ENCODE assay signal across 21 cellular contexts in the genomic region with DNA sequence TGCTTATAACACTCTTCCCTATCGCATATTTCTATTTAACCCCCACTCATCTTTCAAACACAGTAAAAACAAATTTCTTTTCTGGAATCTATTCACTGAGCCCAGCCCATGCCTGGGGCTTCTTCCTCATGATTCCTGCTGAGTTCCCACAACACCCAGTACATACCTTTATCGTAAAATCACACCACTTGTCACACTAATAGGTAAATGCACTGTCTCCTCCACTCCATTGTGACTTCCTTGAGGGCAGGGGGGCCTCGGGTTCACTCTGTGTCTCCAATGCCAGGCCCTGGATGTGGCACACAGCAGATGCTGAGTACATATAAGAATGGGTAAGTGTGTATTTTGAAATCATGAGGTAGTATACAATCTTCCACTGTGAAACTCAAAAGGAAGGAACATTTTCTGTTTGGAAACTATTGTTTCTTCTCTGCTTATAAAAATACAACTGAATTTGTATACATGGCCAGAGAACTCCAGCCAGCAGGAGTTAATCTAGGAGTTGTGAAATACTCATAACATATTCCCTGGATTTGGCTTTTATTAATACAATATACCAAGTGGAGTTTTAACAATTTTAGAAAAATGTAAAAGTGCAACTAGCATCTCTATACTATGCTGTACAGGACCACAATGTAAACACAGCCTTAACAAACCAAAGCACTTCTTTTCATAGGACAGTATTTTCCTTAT. TPM values are rescaled to one million over a fixed set of nuclear protein-coding genes. Genes with fewer than 3 reads are reported as not detected.
A peak's percentile ranks its signal among the peaks of the same experiment; 100 is the strongest.
DNase-seq lines count a peak whose midpoint lies in the region; ATAC-seq and TF ChIP-seq lines count a peak whose summit lies in the region.
"Had no signal": no experiment of that assay in that cellular context is flagged by ENCODE, and none has a peak within 500 bp of the region (broad histone marks: within the 10 kb centered on the region; RNA-seq: fewer than 3 reads in every experiment).

No MANE protein-coding gene starts in this region.

- H3K36me3 ChIP-seq in PC-3 (ENCODE audit: low read depth, low read length), result peaks cover 49% of the 10 kb centered on the region

- H3K27me3 Mint-ChIP-seq in chondrocyte (ENCODE audit: low read depth), result no peaks in the 10 kb centered on the region
- H3K27me3 Mint-ChIP-seq in activated CD4-positive, alpha-beta T cell treated with anti-CD3 and anti-CD28 coated beads for 36 hours, result peaks cover 4% of the 10 kb centered on the region

- H3K4me3 ChIP-seq in PC-3 (ENCODE audit: low read length), result no peak overlapping the region
- H3K4me3 ChIP-seq: HAP-1, lung, sigmoid colon had no signal

- H3K4me1 ChIP-seq in PC-3 (ENCODE audit: insufficient read depth, low read length), result peaks cover 31% of the 10 kb centered on the region
- H3K4me1 ChIP-seq: HAP-1 had no signal

- no peaks in the 10 kb centered on the region for H3K27me3 ChIP-seq in PC-3 (ENCODE audit: low read length)
- H3K27me3 ChIP-seq: dorsolateral prefrontal cortex, sigmoid colon had no signal

- no peak overlapping the region for H3K4me3 Mint-ChIP-seq in chondrocyte (ENCODE audit: unreplicated experiment)
- no peak overlapping the region for H3K4me3 Mint-ChIP-seq in activated CD4-positive, alpha-beta T cell treated with anti-CD3 and anti-CD28 coated beads for 36 hours
- H3K4me3 Mint-ChIP-seq: CD8-positive, alpha-beta memory T cell; neural crest cell; T-cell had no signal

- H3K4me2 ChIP-seq in PC-3 (ENCODE audit: low read length), result no peak overlapping the region

- POLR2A ChIA-PET in PC-3 (lab: Charles Lee; ENCODE audit: unreplicated experiment), result no interaction called here
- POLR2A ChIA-PET in activated CD4-positive, alpha-beta T cell treated with anti-CD3 and anti-CD28 coated beads for 36 hours (lab: Charles Lee), result no interaction called here

- ATAC-seq in PC-3 (peak; percentile 41), GM21576 (IDR thresholded peaks at IDR 0.05; ENCODE audit: unreplicated experiment) (no peak), left cardiac atrium (no peak)
- no peak for ATAC-seq in activated CD4-positive, alpha-beta T cell treated with anti-CD3 and anti-CD28 coated beads for 36 hours
- ATAC-seq: T-cell had no signal

- H3K4me1 Mint-ChIP-seq in chondrocyte (ENCODE audit: low read depth), result peaks cover 52% of the 10 kb centered on the region
- H3K4me1 Mint-ChIP-seq in activated CD4-positive, alpha-beta T cell treated with anti-CD3 and anti-CD28 coated beads for 36 hours, result no peaks in the 10 kb centered on the region
- H3K4me1 Mint-ChIP-seq: CD8-positive, alpha-beta memory T cell; neural crest cell; T-cell had no signal

- no peaks in the 10 kb centered on the region for H3K9me3 ChIP-seq in PC-3 (ENCODE audit: low read length)
- H3K9me3 ChIP-seq: HAP-1, sigmoid colon had no signal

- H3K27ac Mint-ChIP-seq in chondrocyte (ENCODE audit: unreplicated experiment), result peak overlapping the region; percentile 6
- H3K27ac Mint-ChIP-seq in activated CD4-positive, alpha-beta T cell treated with anti-CD3 and anti-CD28 coated beads for 36 hours, result no peak overlapping the region
- H3K27ac Mint-ChIP-seq: CD8-positive, alpha-beta memory T cell; T-cell had no signal

- BruUV-seq in PC-3 (replicated peaks; lab: Mats Ljungman, UMichigan), result no TSS peak

- CTCF ChIA-PET in PC-3 (lab: Charles Lee), result no interaction called here
- CTCF ChIA-PET in activated CD4-positive, alpha-beta T cell treated with anti-CD3 and anti-CD28 coated beads for 36 hours (lab: Charles Lee), result no interaction called here

- peaks cover 6% of the 10 kb centered on the region for H3F3A ChIP-seq in PC-3 (ENCODE audit: low read length, unreplicated experiment)

- H3K36me3 Mint-ChIP-seq in chondrocyte (ENCODE audit: low read depth), result peaks cover 35% of the 10 kb centered on the region
- H3K36me3 Mint-ChIP-seq in activated CD4-positive, alpha-beta T cell treated with anti-CD3 and anti-CD28 coated beads for 36 hours (ENCODE audit: low read depth), result peaks cover 3% of the 10 kb centered on the region

- intact Hi-C loops in PC-3 (cut with micrococcal nuclease), result loop anchor here (2.0 to 5.0 kb wide), 2 partner anchors 120 to 264 kb away; no protein-coding TSS in a partner anchor
- intact Hi-C loops in left cardiac atrium (cut with DNase I), result loop anchor here in 1 of 2 donors (10.0 kb wide), 4 partner anchors 48 to 438 kb away; no protein-coding TSS in a partner anchor
- intact Hi-C loops in activated CD4-positive, alpha-beta T cell treated with anti-CD3 and anti-CD28 coated beads for 36 hours (cut with DNase I, micrococcal nuclease), result no loop called here

- H3K27ac ChIP-seq in PC-3 (ENCODE audit: low read length), result no peak overlapping the region
- H3K27ac ChIP-seq: sigmoid colon had no signal

- DNase-seq in Caki2 (ENCODE audit: low read depth), result peak; percentile 77
- DNase-seq in PC-3, result peak; percentile 22
- no peak for DNase-seq in chondrocyte (ENCODE audit: low spot score)
- peak; percentile 53 to 59 for DNase-seq in lung microvascular endothelial cell (ENCODE audit: low read depth in 2 of 2)
- DNase-seq in MV-4-11 (lab: John Stamatoyannopoulos, UW), result no peak
- no peak for DNase-seq in left cardiac atrium
- no peak for DNase-seq in activated CD4-positive, alpha-beta T cell treated with anti-CD3 and anti-CD28 coated beads for 36 hours
- DNase-seq: activated effector memory CD4-positive, alpha-beta T cell treated with anti-CD3 and anti-CD28 coated beads, Interleukin-2, amount 50 U/mL, for 16 hours; aorta; CD8-positive, alpha-beta memory T cell; dorsolateral prefrontal cortex; NCI-H1092; sigmoid colon; stimulated activated CD4-positive, alpha-beta T cell treated with anti-CD3 and anti-CD28 coated beads, Interleukin-4, amount 100 ng/mL, for 1 hour; stimulated activated CD8-positive, alpha-beta memory T cell treated with anti-CD3 and anti-CD28 coated beads, Interleukin-4, amount 100 ng/mL, for 48 hours; T-cell had no signal

- in situ Hi-C loops in Caki2 (cut with HindIII; ENCODE audit: low pct_unique_long_range_greater_than_20kb, low sequenced_read_pairs), result loop anchor here (25.0 kb wide), 1 partner anchor 615 kb away; no protein-coding TSS in a partner anchor

- no peaks in the 10 kb centered on the region for H3K9me3 Mint-ChIP-seq in chondrocyte (ENCODE audit: low read depth)
- no peaks in the 10 kb centered on the region for H3K9me3 Mint-ChIP-seq in activated CD4-positive, alpha-beta T cell treated with anti-CD3 and anti-CD28 coated beads for 36 hours (ENCODE audit: low read depth)
- H3K9me3 Mint-ChIP-seq: neural crest cell, T-cell had no signal

- H2AFZ ChIP-seq in PC-3 (ENCODE audit: low read length), result no peak overlapping the region

- no peaks in the 10 kb centered on the region for H3K9me2 ChIP-seq in PC-3 (replicated peaks; ENCODE audit: low read length)

- TF ChIP-seq CTCF in PC-3 (conservative IDR thresholded peaks at IDR 0.05; ENCODE audit: low read depth, low read length) (no peak), chondrocyte (IDR thresholded peaks at IDR 0.05) (no peak)

- H3K79me2 ChIP-seq in PC-3 (ENCODE audit: low read length), result peaks cover 37% of the 10 kb centered on the region

- H3K9ac ChIP-seq in PC-3 (ENCODE audit: low read length), result no peak overlapping the region

- H4K20me1 ChIP-seq in PC-3 (ENCODE audit: low read length), result peaks cover 49% of the 10 kb centered on the region

RNA-seq across cellular contexts. Expression of a gene that starts 7.2 kb away (rescaled TPM):
- total RNA-seq in Caki2 (2014; rRNA removed; shearing (Covaris generic); ENCODE audit: low replicate concordance), result 701 and 705 TPM in 2 replicates
- 372 and 564 TPM in 2 replicates for total RNA-seq in PC-3 (2014; rRNA removed)
- 40.0 to 48.4 TPM (median 46.8 TPM) in 3 replicates for total RNA-seq in chondrocyte
- total RNA-seq in lung microvascular endothelial cell, result 546 and 594 TPM in 2 replicates
- 100 to 1,000 TPM in 1 of 2 donors, 10 to 100 TPM in 1; 46.3 to 130 TPM for total RNA-seq in left cardiac atrium
- 1 to 10 TPM; 3.0 to 3.8 TPM for total RNA-seq in activated CD4-positive, alpha-beta T cell treated with anti-CD3 and anti-CD28 coated beads for 36 hours

RNA-seq across cellular contexts. Expression of a gene that starts 38.5 kb away (rescaled TPM):
- total RNA-seq in Caki2 (2014; rRNA removed; shearing (Covaris generic); ENCODE audit: low replicate concordance), result not detected in 2 replicates
- total RNA-seq in PC-3 (2014; rRNA removed) (not detected in 2 replicates), chondrocyte (not detected in 3 replicates), lung microvascular endothelial cell (not detected in 2 replicates), left cardiac atrium (under 1 TPM; 0.68 to 0.81 TPM)
- not detected for total RNA-seq in activated CD4-positive, alpha-beta T cell treated with anti-CD3 and anti-CD28 coated beads for 36 hours
- total RNA-seq: G401, neural crest cell had no signal

Comparison
In these comparisons a context has a peak if more than half of its experiments do, and no peak if none do; other contexts are left out.
1. DNase-seq: peak in Caki2 (single experiment), PC-3 (single experiment) and lung microvascular endothelial cell (2 of 2); none in chondrocyte (single experiment), MV-4-11 (single experiment), left cardiac atrium (single experiment) and activated CD4-positive, alpha-beta T cell treated with anti-CD3 and anti-CD28 coated beads for 36 hours (single experiment).